8 cellular contexts compared by ENCODE assay signal in genomic region chr15:77187751-77188464, GRCh38.
DNase-seq lines count a peak whose midpoint lies in the region; ATAC-seq and TF ChIP-seq lines count a peak whose summit lies in the region.

No MANE protein-coding gene starts in this region.

- peak overlapping the region; percentile 33 for H3K4me3 Mint-ChIP-seq in activated naive CD8-positive, alpha-beta T cell treated with anti-CD3 and anti-CD28 coated beads for 36 hours

- no peak overlapping the region for H3K4me3 ChIP-seq in GM12865 (ENCODE audit: low read depth, low read length)

- no peak for ATAC-seq in GM19324 (IDR thresholded peaks at IDR 0.05; ENCODE audit: low FRiP score, unreplicated experiment)
- ATAC-seq in GM18861 (IDR thresholded peaks at IDR 0.05; ENCODE audit: unreplicated experiment): no peak
- ATAC-seq in GM21526 (IDR thresholded peaks at IDR 0.05; ENCODE audit: low FRiP score, unreplicated experiment): no peak

- peak overlapping the region; percentile 44 for H3K27ac ChIP-seq in substantia nigra (ENCODE audit: low read depth, low read length, poor library complexity, severe bottlenecking)

- H3K27me3 Mint-ChIP-seq in activated naive CD8-positive, alpha-beta T cell treated with anti-CD3 and anti-CD28 coated beads for 36 hours: no peaks in the 10 kb centered on the region

- peaks cover 12% of the 10 kb centered on the region for H3K36me3 Mint-ChIP-seq in activated naive CD8-positive, alpha-beta T cell treated with anti-CD3 and anti-CD28 coated beads for 36 hours

- peaks cover 50% of the 10 kb centered on the region for H3K4me1 Mint-ChIP-seq in activated naive CD8-positive, alpha-beta T cell treated with anti-CD3 and anti-CD28 coated beads for 36 hours

- H3K27ac Mint-ChIP-seq in activated naive CD8-positive, alpha-beta T cell treated with anti-CD3 and anti-CD28 coated beads for 36 hours: peak overlapping the region; percentile 87

- H3K9me3 Mint-ChIP-seq in activated naive CD8-positive, alpha-beta T cell treated with anti-CD3 and anti-CD28 coated beads for 36 hours: no peaks in the 10 kb centered on the region

- TF ChIP-seq CTCF in GM12865 (IDR thresholded peaks at IDR 0.05; ENCODE audit: insufficient read depth, low read depth, low read length, missing control alignments): no peak

- peak; percentile 69 for DNase-seq in GM12865 (ENCODE audit: low read depth)
- peak; percentile 12 for DNase-seq in HPDE6-E6E7 (ENCODE audit: extremely low spot score)
- DNase-seq in activated naive CD8-positive, alpha-beta T cell treated with anti-CD3 and anti-CD28 coated beads for 36 hours: peak; percentile 23
- DNase-seq in iris pigment epithelial cell (ENCODE audit: low read depth): peak; percentile 64
- DNase-seq in substantia nigra (lab: John Stamatoyannopoulos, UW): peak in 11 of 49 donors; percentile 2 to 42 (median 10)
